In genomic region chr1:234372011-234372757, GRCh38 we compare ENCODE assay signal across 8 cellular contexts. TPM values are rescaled to one million over a fixed set of nuclear protein-coding genes. Genes with fewer than 3 reads are reported as not detected.
DNase-seq lines count a peak whose midpoint lies in the region; ATAC-seq and TF ChIP-seq lines count a peak whose summit lies in the region.

No MANE protein-coding gene starts in this region.

- H3K27ac Mint-ChIP-seq in mesothelial cell of epicardium, result peak overlapping the region; percentile 99

- H3K27ac ChIP-seq in A673 (ENCODE audit: low read depth, low read length, poor library complexity, severe bottlenecking), result peak overlapping the region; percentile 96

- in situ Hi-C loops in astrocyte of the cerebellum (cut with HindIII; ENCODE audit: low sequenced_read_pairs), result no loop called here

- no peak for ATAC-seq in GM19397 (IDR thresholded peaks at IDR 0.05; ENCODE audit: unreplicated experiment)

- H3K36me3 Mint-ChIP-seq in mesothelial cell of epicardium, result peaks cover 7% of the 10 kb centered on the region

- POLR2A ChIA-PET in A673 (lab: Charles Lee; ENCODE audit: low non-redundant PET), result no interaction called here

- TF ChIP-seq CTCF in A673 (conservative IDR thresholded peaks at IDR 0.05; ENCODE audit: low read depth, low read length) (no peak), HFF-Myc (IDR thresholded peaks at IDR 0.05; ENCODE audit: low read depth, low read length, missing control alignments) (no peak), astrocyte of the cerebellum (IDR thresholded peaks at IDR 0.05; ENCODE audit: low read depth, low read length, missing control alignments) (no peak), mesothelial cell of epicardium (IDR thresholded peaks at IDR 0.05; ENCODE audit: unreplicated experiment) (no peak)

- DNase-seq in A673 (ENCODE audit: low spot score) (no peak), HFF-Myc (ENCODE audit: extremely low read depth, low read depth) (no peak), astrocyte of the cerebellum (ENCODE audit: low read depth) (no peak), mesothelial cell of epicardium (ENCODE audit: low spot score in 2 of 2, unreplicated experiment in 2 of 2) (no peak), NCI-H1092 (lab: John Stamatoyannopoulos, UW) (no peak), posterior vena cava (ENCODE audit: low spot score) (no peak)
- DNase-seq in activated effector memory CD4-positive, alpha-beta T cell treated with Interleukin-2 at 50 U/mL for 16 hours, result no peak

- H3K27me3 Mint-ChIP-seq in mesothelial cell of epicardium (ENCODE audit: low read depth), result peaks cover 27% of the 10 kb centered on the region

- H3K27me3 ChIP-seq in A673 (replicated peaks; ENCODE audit: insufficient read depth, low read depth, low read length, poor library complexity), result no peaks in the 10 kb centered on the region

- intact Hi-C loops in A673 (cut with micrococcal nuclease; ENCODE audit: unreplicated experiment) (no loop called here), posterior vena cava (cut with DNase I) (no loop called here)

- no peaks in the 10 kb centered on the region for H3K9me3 ChIP-seq in A673 (ENCODE audit: low read depth, low read length, poor library complexity, severe bottlenecking)

- peak overlapping the region; percentile 97 for H3K4me3 Mint-ChIP-seq in mesothelial cell of epicardium

- H3K4me1 ChIP-seq in A673 (ENCODE audit: insufficient read depth, low read length, poor library complexity, severe bottlenecking), result peaks cover 17% of the 10 kb centered on the region

- no peaks in the 10 kb centered on the region for H3K9me3 Mint-ChIP-seq in mesothelial cell of epicardium

- no TSS peak for BruUV-seq in A673 (replicated peaks; lab: Mats Ljungman, UMichigan)

- CTCF ChIA-PET in A673 (lab: Charles Lee), result no interaction called here

- H3K4me1 Mint-ChIP-seq in mesothelial cell of epicardium, result peaks cover 15% of the 10 kb centered on the region

- peak overlapping the region; percentile 79 for H3K4me3 ChIP-seq in A673 (ENCODE audit: low read depth, low read length, poor library complexity, severe bottlenecking)
- H3K4me3 ChIP-seq in HFF-Myc (replicated peaks; ENCODE audit: low read depth, low read length), result peak overlapping the region; percentile 61
- H3K4me3 ChIP-seq in astrocyte of the cerebellum (ENCODE audit: low read depth, low read length), result peak overlapping the region; percentile 71

- H3K36me3 ChIP-seq in A673 (ENCODE audit: insufficient read depth, low read length, poor library complexity, severe bottlenecking), result peaks cover 23% of the 10 kb centered on the region

RNA-seq across cellular contexts. Expression of gene COA6, which starts 1.1 kb away (rescaled TPM):
- total RNA-seq in A673 (2021) (75.3 and 88.4 TPM in 2 replicates), mesothelial cell of epicardium (19.9 to 23.7 TPM (median 23.2 TPM) in 3 replicates), posterior vena cava (10 to 100 TPM; 13.9 to 19.3 TPM)
